In the genomic region with DNA sequence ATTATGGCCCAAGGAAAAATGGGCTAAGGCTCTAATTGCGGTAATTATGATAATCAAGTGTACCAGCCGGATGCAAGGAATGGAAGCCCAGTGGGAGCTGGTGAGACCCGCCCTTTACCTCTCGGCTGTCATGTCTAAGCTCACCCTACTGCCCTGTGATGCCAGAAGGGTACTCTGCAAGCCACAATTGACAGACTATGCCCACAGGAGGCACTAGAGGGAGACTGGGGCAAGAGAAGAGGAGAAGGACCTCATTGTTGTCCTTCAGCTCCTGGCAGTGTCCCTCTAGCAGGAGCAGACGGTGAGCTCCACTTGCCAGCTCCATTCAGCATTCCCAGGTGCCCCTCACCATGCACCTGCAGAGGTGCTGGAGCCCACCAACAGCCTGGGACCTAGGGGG, we compare ENCODE assay signal across 1 cellular context.
TF ChIP-seq lines count a peak whose summit lies in the region.

No MANE protein-coding gene starts in this region.

TF ChIP-seq in GM12878, 131 proteins besides CTCF, POLR2A, EP300 and RAD21:
- TF ChIP-seq, protein P1, sequence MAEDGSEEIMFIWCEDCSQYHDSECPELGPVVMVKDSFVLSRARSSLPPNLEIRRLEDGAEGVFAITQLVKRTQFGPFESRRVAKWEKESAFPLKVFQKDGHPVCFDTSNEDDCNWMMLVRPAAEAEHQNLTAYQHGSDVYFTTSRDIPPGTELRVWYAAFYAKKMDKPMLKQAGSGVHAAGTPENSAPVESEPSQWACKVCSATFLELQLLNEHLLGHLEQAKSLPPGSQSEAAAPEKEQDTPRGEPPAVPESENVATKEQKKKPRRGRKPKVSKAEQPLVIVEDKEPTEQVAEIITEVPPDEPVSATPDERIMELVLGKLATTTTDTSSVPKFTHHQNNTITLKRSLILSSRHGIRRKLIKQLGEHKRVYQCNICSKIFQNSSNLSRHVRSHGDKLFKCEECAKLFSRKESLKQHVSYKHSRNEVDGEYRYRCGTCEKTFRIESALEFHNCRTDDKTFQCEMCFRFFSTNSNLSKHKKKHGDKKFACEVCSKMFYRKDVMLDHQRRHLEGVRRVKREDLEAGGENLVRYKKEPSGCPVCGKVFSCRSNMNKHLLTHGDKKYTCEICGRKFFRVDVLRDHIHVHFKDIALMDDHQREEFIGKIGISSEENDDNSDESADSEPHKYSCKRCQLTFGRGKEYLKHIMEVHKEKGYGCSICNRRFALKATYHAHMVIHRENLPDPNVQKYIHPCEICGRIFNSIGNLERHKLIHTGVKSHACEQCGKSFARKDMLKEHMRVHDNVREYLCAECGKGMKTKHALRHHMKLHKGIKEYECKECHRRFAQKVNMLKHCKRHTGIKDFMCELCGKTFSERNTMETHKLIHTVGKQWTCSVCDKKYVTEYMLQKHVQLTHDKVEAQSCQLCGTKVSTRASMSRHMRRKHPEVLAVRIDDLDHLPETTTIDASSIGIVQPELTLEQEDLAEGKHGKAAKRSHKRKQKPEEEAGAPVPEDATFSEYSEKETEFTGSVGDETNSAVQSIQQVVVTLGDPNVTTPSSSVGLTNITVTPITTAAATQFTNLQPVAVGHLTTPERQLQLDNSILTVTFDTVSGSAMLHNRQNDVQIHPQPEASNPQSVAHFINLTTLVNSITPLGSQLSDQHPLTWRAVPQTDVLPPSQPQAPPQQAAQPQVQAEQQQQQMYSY (CRISPR knock-in tag; IDR thresholded peaks at IDR 0.05) = no peak
- TF ChIP-seq TCF12 (IDR thresholded peaks at IDR 0.05; ENCODE audit: low read depth, low read length) (no peak), NFXL1 (IDR thresholded peaks at IDR 0.05; ENCODE audit: borderline replicate concordance) (no peak), FOS (IDR thresholded peaks at IDR 0.05; ENCODE audit: borderline replicate concordance, extremely low read depth, insufficient read length) (no peak), SREBF1 (IDR thresholded peaks at IDR 0.05; ENCODE audit: low read length) (no peak), BHLHE40 (IDR thresholded peaks at IDR 0.05; ENCODE audit: borderline replicate concordance in 1 of 2, low read depth in 2 of 2, low read length in 1 of 2) (no peak), ZNF274 (IDR thresholded peaks at IDR 0.05; ENCODE audit: insufficient read depth, insufficient read length) (no peak), ZNF217 (IDR thresholded peaks at IDR 0.05) (no peak)
- TF ChIP-seq, protein P2, sequence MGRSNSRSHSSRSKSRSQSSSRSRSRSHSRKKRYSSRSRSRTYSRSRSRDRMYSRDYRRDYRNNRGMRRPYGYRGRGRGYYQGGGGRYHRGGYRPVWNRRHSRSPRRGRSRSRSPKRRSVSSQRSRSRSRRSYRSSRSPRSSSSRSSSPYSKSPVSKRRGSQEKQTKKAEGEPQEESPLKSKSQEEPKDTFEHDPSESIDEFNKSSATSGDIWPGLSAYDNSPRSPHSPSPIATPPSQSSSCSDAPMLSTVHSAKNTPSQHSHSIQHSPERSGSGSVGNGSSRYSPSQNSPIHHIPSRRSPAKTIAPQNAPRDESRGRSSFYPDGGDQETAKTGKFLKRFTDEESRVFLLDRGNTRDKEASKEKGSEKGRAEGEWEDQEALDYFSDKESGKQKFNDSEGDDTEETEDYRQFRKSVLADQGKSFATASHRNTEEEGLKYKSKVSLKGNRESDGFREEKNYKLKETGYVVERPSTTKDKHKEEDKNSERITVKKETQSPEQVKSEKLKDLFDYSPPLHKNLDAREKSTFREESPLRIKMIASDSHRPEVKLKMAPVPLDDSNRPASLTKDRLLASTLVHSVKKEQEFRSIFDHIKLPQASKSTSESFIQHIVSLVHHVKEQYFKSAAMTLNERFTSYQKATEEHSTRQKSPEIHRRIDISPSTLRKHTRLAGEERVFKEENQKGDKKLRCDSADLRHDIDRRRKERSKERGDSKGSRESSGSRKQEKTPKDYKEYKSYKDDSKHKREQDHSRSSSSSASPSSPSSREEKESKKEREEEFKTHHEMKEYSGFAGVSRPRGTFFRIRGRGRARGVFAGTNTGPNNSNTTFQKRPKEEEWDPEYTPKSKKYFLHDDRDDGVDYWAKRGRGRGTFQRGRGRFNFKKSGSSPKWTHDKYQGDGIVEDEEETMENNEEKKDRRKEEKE (IDR thresholded peaks at IDR 0.05) = no peak
